In the genomic region with DNA sequence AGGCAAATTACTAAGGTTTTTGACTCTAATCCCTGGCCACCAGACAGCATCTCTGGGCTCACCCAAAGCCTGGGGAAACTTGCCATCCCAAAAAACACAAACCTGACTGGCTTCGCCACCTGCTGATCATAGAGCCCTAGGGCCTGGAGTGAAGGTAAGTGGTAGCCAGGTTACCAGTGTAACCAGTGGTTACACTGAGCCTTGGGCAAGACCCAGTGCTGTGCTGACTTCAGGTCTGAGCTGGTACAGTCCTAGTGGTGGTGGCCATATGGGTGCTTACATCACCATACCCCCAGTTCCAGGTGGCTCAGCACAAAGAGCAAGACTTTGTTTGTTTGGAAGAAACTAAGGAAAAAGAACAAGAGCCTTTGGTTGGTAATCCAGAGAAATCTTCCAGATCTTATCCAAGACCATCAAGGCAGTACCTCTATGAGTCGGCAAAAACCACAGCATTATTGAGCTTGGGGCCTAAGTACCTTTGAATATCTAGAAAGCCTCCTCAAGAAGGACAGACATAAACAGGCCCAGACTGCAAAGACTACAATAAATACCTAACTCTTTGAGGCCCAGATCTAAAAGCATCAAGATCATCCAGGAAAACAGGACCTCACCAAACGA, we compare ENCODE assay signal across 10 cellular contexts.
"Had no signal": no experiment of that assay in that cellular context is flagged by ENCODE, and none has a peak within 500 bp of the region (broad histone marks: within the 10 kb centered on the region; RNA-seq: fewer than 3 reads in every experiment).

No MANE protein-coding gene starts in this region.

- DNase-seq: activated CD4-positive, alpha-beta T cell treated with anti-CD3 and anti-CD28 coated beads for 4 hours; activated naive CD4-positive, alpha-beta T cell; effector CD4-positive, alpha-beta T cell; posterior cingulate gyrus; stimulated activated CD4-positive, alpha-beta T cell treated with anti-CD3 and anti-CD28 coated beads, Interleukin-4, amount 100 ng/mL, for 4 hours; T-cell had no signal

- H3K4me3 Mint-ChIP-seq: mesothelial cell of epicardium had no signal

- ATAC-seq: gastroesophageal sphincter, T-cell had no signal

- H3K27ac Mint-ChIP-seq: mesothelial cell of epicardium had no signal

- H3K4me3 ChIP-seq: coronary artery, gastroesophageal sphincter had no signal

- H3K27ac ChIP-seq: coronary artery, gastroesophageal sphincter, neutrophil had no signal

- H3K9me3 Mint-ChIP-seq: T-cell had no signal

- H3K9me3 ChIP-seq: gastroesophageal sphincter, neutrophil had no signal

- H3K27me3 ChIP-seq: gastroesophageal sphincter, neutrophil had no signal

- H3K4me1 ChIP-seq: gastroesophageal sphincter had no signal

- H3K36me3 ChIP-seq: neutrophil had no signal
